29 cellular contexts compared by ENCODE assay signal in the genomic region with DNA sequence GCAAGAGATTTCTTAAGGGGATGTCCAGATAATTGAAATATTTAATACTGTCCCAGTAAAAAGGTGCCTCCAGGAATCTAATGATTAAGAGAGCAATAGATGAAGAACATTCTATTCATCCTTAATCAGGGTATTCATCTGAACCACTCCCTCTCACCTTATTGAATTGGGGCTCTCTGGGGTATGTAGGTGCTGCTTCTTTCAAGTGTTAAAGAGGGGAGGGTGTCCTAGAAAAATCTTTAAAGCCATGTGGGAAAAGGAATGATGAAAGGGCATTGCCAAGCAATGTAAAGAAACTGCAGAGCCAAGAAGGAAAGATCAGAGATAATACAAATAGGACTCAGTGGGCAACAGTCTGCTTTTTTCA. TPM values are rescaled to one million over a fixed set of nuclear protein-coding genes. Genes with fewer than 3 reads are reported as not detected.
DNase-seq lines count a peak whose midpoint lies in the region; ATAC-seq, FAIRE-seq and TF ChIP-seq lines count a peak whose summit lies in the region.
"Had no signal": no experiment of that assay in that cellular context is flagged by ENCODE, and none has a peak within 500 bp of the region (broad histone marks: within the 10 kb centered on the region; RNA-seq: fewer than 3 reads in every experiment).

No MANE protein-coding gene starts in this region.

- H3K9me1 ChIP-seq in keratinocyte (ENCODE audit: control insufficient read depth, extremely low read depth, insufficient read depth, low read length) = no peaks in the 10 kb centered on the region

- H3K4me1 ChIP-seq in A549 (peaks cover 78% of the 10 kb centered on the region), GM23248 (ENCODE audit: insufficient read depth) (peaks cover 76% of the 10 kb centered on the region), keratinocyte (ENCODE audit: control insufficient read depth, extremely low read depth, insufficient read depth, low read length) (peaks cover 28% of the 10 kb centered on the region)

- peaks cover 46% of the 10 kb centered on the region for H3F3A ChIP-seq in GM23248 (ENCODE audit: insufficient read depth)

- dilution Hi-C loops in keratinocyte (cut with MboI; ENCODE audit: extremely low pct_ligation_motif_present, low sequenced_read_pairs) = no loop called here

- H3K9me2 ChIP-seq in GM23248 (ENCODE audit: insufficient read depth) = no peaks in the 10 kb centered on the region

- CTCF ChIA-PET in A549 (lab: Yijun Ruan, JAX) = interaction anchor here (0.8 to 14.9 kb wide), 5 partner anchors 9 to 121 kb away, joined by 3 to 241 read pairs (median 4); no protein-coding TSS in a partner anchor

- no peaks in the 10 kb centered on the region for H3K9me3 ChIP-seq in A549
- no peaks in the 10 kb centered on the region for H3K9me3 ChIP-seq in GM23248 (ENCODE audit: low read depth)
- no peaks in the 10 kb centered on the region for H3K9me3 ChIP-seq in SK-N-MC (ENCODE audit: low read depth, low read length)
- no peaks in the 10 kb centered on the region for H3K9me3 ChIP-seq in keratinocyte (ENCODE audit: control insufficient read depth, low read depth, low read length)
- H3K9me3 ChIP-seq: testis had no signal

- POLR2A ChIA-PET in A549 (lab: Yijun Ruan, JAX) = interaction anchor here (1.0 to 1.6 kb wide), 3 partner anchors 10 to 244 kb away, joined by 3 to 4 read pairs (median 4); a partner anchor contains a TSS

- TF ChIP-seq EP300 in A549 (IDR thresholded peaks at IDR 0.05) = no peak

- H3K27ac ChIP-seq in A549 (peak overlapping the region; percentile 92 to 93), GM23248 (peak overlapping the region; percentile 31), SK-N-MC (peak overlapping the region; percentile 80), keratinocyte (ENCODE audit: control insufficient read depth, insufficient read depth, low read length) (no peak overlapping the region)
- H3K27ac ChIP-seq: testis, WERI-Rb-1 had no signal

- TF ChIP-seq CTCF in A549 (IDR thresholded peaks at IDR 0.05) (no peak), keratinocyte (optimal IDR thresholded peaks at IDR 0.05 in 1 of 3, IDR thresholded peaks at IDR 0.05 in 1 of 3, conservative IDR thresholded peaks at IDR 0.05 in 1 of 3; ENCODE audit: extremely low read depth in 1 of 3, insufficient read depth in 2 of 3, low read length in 3 of 3) (no peak)

- in situ Hi-C loops in GM23248 (cut with MboI) = loop anchor here (10.0 kb wide), 1 partner anchor 217 kb away; no protein-coding TSS in a partner anchor

- H3K36me3 ChIP-seq in GM23248 (ENCODE audit: low read depth) (no peaks in the 10 kb centered on the region), SK-N-MC (ENCODE audit: insufficient read depth, low read length) (no peaks in the 10 kb centered on the region), keratinocyte (ENCODE audit: control insufficient read depth in 2 of 2, extremely low read depth in 1 of 2, insufficient read depth in 2 of 2, low read length in 2 of 2) (no peaks in the 10 kb centered on the region)
- H3K36me3 ChIP-seq: WERI-Rb-1 had no signal

- TF ChIP-seq POLR2A in A549 (IDR thresholded peaks at IDR 0.05; ENCODE audit: low read length) = no peak

- ATAC-seq in A549 (peak; percentile 26 to 42; a peak in 3 of 6 replicates), HG02798 (IDR thresholded peaks at IDR 0.05; ENCODE audit: poor library complexity, unreplicated experiment) (no peak)
- ATAC-seq: K562; naive thymus-derived CD8-positive, alpha-beta T cell had no signal

- peak overlapping the region; percentile 39 for H3K4me3 ChIP-seq in A549
- H3K4me3 ChIP-seq in GM23248 = no peak overlapping the region
- no peak overlapping the region for H3K4me3 ChIP-seq in SK-N-MC
- H3K4me3 ChIP-seq in keratinocyte (ENCODE audit: control insufficient read depth in 2 of 3, extremely low read depth in 1 of 3, insufficient read depth in 2 of 3, low read depth in 1 of 3, low read length in 3 of 3) = no peak overlapping the region
- H3K4me3 ChIP-seq: K562, testis had no signal

- no peak overlapping the region for H3K9ac ChIP-seq in GM23248
- no peak overlapping the region for H3K9ac ChIP-seq in SK-N-MC (ENCODE audit: insufficient read length)
- H3K9ac ChIP-seq in keratinocyte (ENCODE audit: control insufficient read depth, extremely low read depth, insufficient read depth, low read length) = no peak overlapping the region

- H3K4me2 ChIP-seq in A549 (peak overlapping the region; percentile 86), GM23248 (ENCODE audit: unreplicated experiment) (peak overlapping the region; percentile 29), keratinocyte (ENCODE audit: control insufficient read depth, extremely low read depth, insufficient read depth, low read depth, low read length) (peak overlapping the region; percentile 44)

- H3K27me3 ChIP-seq in GM23248 (replicated peaks; ENCODE audit: insufficient read depth) (no peaks in the 10 kb centered on the region), keratinocyte (ENCODE audit: control insufficient read depth, extremely low read depth, insufficient read depth, low read length) (no peaks in the 10 kb centered on the region)
- H3K27me3 ChIP-seq: testis had no signal

- no peak for TF ChIP-seq RAD21 in A549 (conservative IDR thresholded peaks at IDR 0.05 in 1 of 2, IDR thresholded peaks at IDR 0.05 in 1 of 2)

- peaks cover 5% of the 10 kb centered on the region; the same call in 1 of the 2 replicates for H3K79me2 ChIP-seq in GM23248 (ENCODE audit: insufficient read depth)
- H3K79me2 ChIP-seq in keratinocyte (ENCODE audit: control insufficient read depth, insufficient read depth, low read length) = no peaks in the 10 kb centered on the region

- no peak for DNase-seq in A549 (ENCODE audit: low read depth in 1 of 2, low spot score in 1 of 2)
- no peak for DNase-seq in GM23248
- DNase-seq in SK-N-MC (ENCODE audit: low read depth, low spot score) = no peak
- DNase-seq in keratinocyte (ENCODE audit: low read depth, low spot score) = no peak
- no peak for DNase-seq in NCI-H128 (lab: John Stamatoyannopoulos, UW; ENCODE audit: unreplicated experiment)
- no peak for DNase-seq in kidney glomerular epithelial cell (lab: John Stamatoyannopoulos, UW)
- DNase-seq in SW480 (ENCODE audit: low spot score) = no peak
- DNase-seq: activated CD4-positive, alpha-beta T cell treated with anti-CD3 and anti-CD28 coated beads, Interleukin-2, amount 50 U/mL, for 1 hour; activated CD8-positive, alpha-beta memory T cell treated with anti-CD3 and anti-CD28 coated beads, Interleukin-2, amount 10 ng/mL, durations not matched to agents 7 days and 5 days; cortex of kidney; glutamatergic neuron; naive thymus-derived CD8-positive, alpha-beta T cell; NCI-H1436; NCI-H510A treated with DMSO at 0.1 percent for 48 hours; stimulated activated CD4-positive, alpha-beta T cell treated with anti-CD3 and anti-CD28 coated beads, Interleukin-12 subunit alpha, Interleukin-12 subunit beta, amount 100 ng/mL, for 4 hours; stimulated activated CD4-positive, alpha-beta T cell treated with anti-CD3 and anti-CD28 coated beads, Interleukin-4, amount 100 ng/mL, for 4 hours; stimulated activated naive CD4-positive, alpha-beta T cell; testis; WERI-Rb-1 had no signal

- H2AFZ ChIP-seq in GM23248 (peak overlapping the region; percentile 35; the same call in 1 of the 2 replicates), keratinocyte (ENCODE audit: control insufficient read depth, low read length) (peak overlapping the region; percentile 74)

- H4K20me1 ChIP-seq in GM23248 (ENCODE audit: insufficient read depth) (no peaks in the 10 kb centered on the region), keratinocyte (ENCODE audit: control insufficient read depth, extremely low read depth, insufficient read depth, low read length) (no peaks in the 10 kb centered on the region)

- FAIRE-seq in A549 (lab: Jason Lieb, UNC) = no peak
- peak; percentile 72 for FAIRE-seq in keratinocyte (lab: Jason Lieb, UNC)
- FAIRE-seq: bronchial epithelial cell, K562, urothelium cell line had no signal

TF ChIP-seq in A549, 52 proteins besides CTCF, POLR2A, EP300 and RAD21 (continues in another document):
- 0 out of 2 replicates have a peak, but pooled peaks have one; percentile 32 for TF ChIP-seq HOXA7 (CRISPR knock-in tag; IDR thresholded peaks at IDR 0.05)

RNA-seq across cellular contexts. Expression of a gene that starts 12.9 kb away (rescaled TPM):
- polyA plus RNA-seq in A549 (2011; rRNA removed) (40.5 and 51.3 TPM in 2 replicates), A549 (2017; fragmentation: RNase III; extraction: RNeasy Plus Mini Kit Qiagen cat#74134 plus additional on column Dnase treatment) (42.2 to 53.7 TPM (median 43.2 TPM) in 3 replicates), GM23248 (2016; fragmentation: Nextera tagmentation; extraction: Ambion mirVana) (116 and 127 TPM in 2 replicates), keratinocyte (28.0 to 42.9 TPM (median 29.6 TPM) in 3 replicates)
- 13.8 and 16.0 TPM in 2 replicates for polyA plus RNA-seq in A549 (2012; cell fraction: cytosol; rRNA removed)
- polyA plus RNA-seq in A549 (2012; cell fraction: nucleus; rRNA removed) = 18.3 and 43.5 TPM in 2 replicates
- 25.5 and 29.6 TPM in 2 replicates for polyA minus RNA-seq in A549 (2011; rRNA and poly(A)+ RNA removed)
- total RNA-seq in GM23248 (2014; rRNA removed; shearing (Covaris generic)) = 228 and 289 TPM in 2 replicates
- 66.0 TPM for polyA plus RNA-seq in keratinocyte (2011; ENCODE audit: low read depth)
- 16.2 and 32.2 TPM in 2 replicates for polyA plus RNA-seq in keratinocyte (2011; cell fraction: cytosol; rRNA removed)
- polyA plus RNA-seq in keratinocyte (2011; cell fraction: nucleus; rRNA removed) = 51.5 and 70.2 TPM in 2 replicates
- polyA plus RNA-seq in keratinocyte (2012; ENCODE audit: low replicate concordance) = 34.8 and 51.8 TPM in 2 replicates
- 8.4 to 64.9 TPM (median 32.8 TPM) in 3 replicates for polyA minus RNA-seq in keratinocyte
- 23.8 TPM for polyA minus RNA-seq in keratinocyte (2011; cell fraction: cytosol; rRNA and poly(A)+ RNA removed)
- polyA minus RNA-seq in keratinocyte (2011; cell fraction: nucleus; rRNA and poly(A)+ RNA removed) = 66.9 and 132 TPM in 2 replicates

RNA-seq across cellular contexts. Expression of a gene that starts 21.3 kb away (rescaled TPM):
- 2.1 and 2.3 TPM in 2 replicates for polyA plus RNA-seq in A549 (2011; rRNA removed)
- 0.67 and 0.95 TPM in 2 replicates for polyA plus RNA-seq in A549 (2012; cell fraction: cytosol; rRNA removed)
- polyA plus RNA-seq in A549 (2012; cell fraction: nucleus; rRNA removed) = 1.1 and 1.9 TPM in 2 replicates
- 1.5 to 1.8 TPM (median 1.5 TPM) in 3 replicates for polyA plus RNA-seq in A549 (2017; fragmentation: RNase III; extraction: RNeasy Plus Mini Kit Qiagen cat#74134 plus additional on column Dnase treatment)
- polyA minus RNA-seq in A549 (2011; rRNA and poly(A)+ RNA removed) = 2.3 and 2.6 TPM in 2 replicates
- total RNA-seq in GM23248 (2014; rRNA removed; shearing (Covaris generic)) = 14.5 and 20.0 TPM in 2 replicates
- 8.8 and 9.2 TPM in 2 replicates for polyA plus RNA-seq in GM23248 (2016; fragmentation: Nextera tagmentation; extraction: Ambion mirVana)
- 0.42 to 1.0 TPM (median 0.54 TPM) in 3 replicates for polyA plus RNA-seq in keratinocyte
- polyA plus RNA-seq in keratinocyte (2011; ENCODE audit: low read depth) = 0.71 TPM
- polyA plus RNA-seq in keratinocyte (2011; cell fraction: cytosol; rRNA removed) = 1.0 and 1.5 TPM in 2 replicates
- 2.9 and 3.2 TPM in 2 replicates for polyA plus RNA-seq in keratinocyte (2011; cell fraction: nucleus; rRNA removed)
- polyA plus RNA-seq in keratinocyte (2012; ENCODE audit: low replicate concordance) = 0.38 and 0.79 TPM in 2 replicates
- polyA minus RNA-seq in keratinocyte = 0.56 to 1.9 TPM (median 0.58 TPM) in 3 replicates
- polyA minus RNA-seq in keratinocyte (2011; cell fraction: cytosol; rRNA and poly(A)+ RNA removed) = 1.2 TPM
- polyA minus RNA-seq in keratinocyte (2011; cell fraction: nucleus; rRNA and poly(A)+ RNA removed) = 2.1 and 3.6 TPM in 2 replicates
- total RNA-seq: activated CD8-positive, alpha-beta memory T cell treated with anti-CD3 and anti-CD28 coated beads, Interleukin-2, amount 10 ng/mL, durations not matched to agents 7 days and 5 days; activated naive CD4-positive, alpha-beta T cell treated with anti-CD3 and anti-CD28 coated beads for 36 hours; activated T-cell treated with anti-CD3 and anti-CD28 coated beads, Interleukin-2, amount 50 U/mL, for 72 hours; bronchial epithelial cell; K562; left lobe of liver; mesothelial cell of epicardium; naive thymus-derived CD8-positive, alpha-beta T cell; omental fat pad; renal cortical epithelial cell had no signal
- polyA plus RNA-seq: K562; naive thymus-derived CD8-positive, alpha-beta T cell had no signal

Comparison
In these comparisons a context has a peak if more than half of its experiments do, and no peak if none do; other contexts are left out.
1. H3K4me2 ChIP-seq: peak in every context shown above with its lines; median percentile 86 in A549; 44 in keratinocyte; 29 in GM23248.